In the genomic region with DNA sequence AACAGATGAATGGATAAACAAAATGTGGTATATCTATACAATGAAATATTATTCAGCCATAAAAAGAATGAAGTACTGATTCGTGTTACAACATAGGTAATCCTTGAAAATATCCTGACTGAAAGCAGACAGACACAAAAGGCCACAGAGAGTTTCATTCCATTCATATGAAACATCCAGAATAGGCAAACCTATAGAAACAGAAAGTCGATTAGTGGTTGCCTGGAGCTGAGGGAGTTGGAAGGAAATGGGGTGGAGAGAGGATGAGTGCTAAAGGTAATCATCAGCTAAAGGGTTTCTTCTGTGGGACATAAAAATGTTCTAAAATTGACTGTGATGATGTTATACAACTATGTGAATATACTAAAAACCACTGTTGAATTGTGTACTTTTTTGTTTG, we compare ENCODE assay signal across 15 cellular contexts. TPM values are rescaled to one million over a fixed set of nuclear protein-coding genes. Genes with fewer than 3 reads are reported as not detected.
A peak's percentile ranks its signal among the peaks of the same experiment; 100 is the strongest.
DNase-seq lines count a peak whose midpoint lies in the region; ATAC-seq, FAIRE-seq and TF ChIP-seq lines count a peak whose summit lies in the region.
"Had no signal": no experiment of that assay in that cellular context is flagged by ENCODE, and none has a peak within 500 bp of the region (broad histone marks: within the 10 kb centered on the region; RNA-seq: fewer than 3 reads in every experiment).

No MANE protein-coding gene starts in this region.

- no peak overlapping the region for H3K4me3 ChIP-seq in choroid plexus epithelial cell (ENCODE audit: low read depth, low read length)

- peak; percentile 12 for FAIRE-seq in GM18507 (lab: Jason Lieb, UNC)
- FAIRE-seq: H1 had no signal

- no peak for TF ChIP-seq CTCF in choroid plexus epithelial cell (conservative IDR thresholded peaks at IDR 0.05; ENCODE audit: low read depth, low read length)

- no peak for DNase-seq in GM18507 (ENCODE audit: extremely low spot score, insufficient read length, low read depth)
- peak; percentile 27 for DNase-seq in NCI-H226
- DNase-seq in choroid plexus epithelial cell (ENCODE audit: low read depth), result peak; percentile 43
- peak; percentile 22 for DNase-seq in renal cortical epithelial cell (ENCODE audit: low read depth)
- DNase-seq: Caco-2; CD4-positive, CD25-positive, alpha-beta regulatory T cell; NCI-H1436; NCI-H2081; NCI-H510A treated with DMSO at 0.1 percent for 48 hours; NCI-H82; Right ventricle myocardium superior had no signal

- ATAC-seq in GM21447 (IDR thresholded peaks at IDR 0.05; ENCODE audit: unreplicated experiment) (no peak), HG03520 (IDR thresholded peaks at IDR 0.05; ENCODE audit: unreplicated experiment) (no peak), GM18870 (IDR thresholded peaks at IDR 0.05; ENCODE audit: unreplicated experiment) (no peak)

RNA-seq across cellular contexts. Expression of a gene that starts 22.9 kb away (rescaled TPM):
- 27.3 and 56.5 TPM in 2 replicates for total RNA-seq in renal cortical epithelial cell
